Comparison of ENCODE assay signal across 19 cellular contexts in the genomic region with DNA sequence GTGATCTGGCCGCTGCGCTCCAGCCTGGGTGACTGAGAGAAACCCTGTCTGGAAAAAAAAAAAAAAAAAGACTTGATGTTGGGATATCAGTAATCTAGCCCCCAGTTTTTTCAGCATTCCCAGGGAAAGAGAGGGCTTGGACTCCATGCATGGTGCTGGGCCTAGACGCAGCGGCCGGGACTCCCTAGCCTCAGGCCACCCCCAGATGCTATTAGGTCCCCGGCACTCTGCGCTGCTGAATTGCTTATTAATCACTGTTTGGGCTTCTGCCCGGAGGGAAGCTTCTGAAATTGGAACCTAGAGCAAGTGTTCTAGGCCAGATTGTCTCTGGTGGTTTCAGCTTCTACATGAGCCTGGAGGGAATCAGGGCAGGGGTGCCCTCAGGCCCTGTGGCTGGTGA. TPM values are rescaled to one million over a fixed set of nuclear protein-coding genes. Genes with fewer than 3 reads are reported as not detected.
"Had no signal": no experiment of that assay in that cellular context is flagged by ENCODE, and none has a peak within 500 bp of the region (broad histone marks: within the 10 kb centered on the region; RNA-seq: fewer than 3 reads in every experiment).

No MANE protein-coding gene starts in this region.

- H3K36me3 ChIP-seq: gastrocnemius medialis, uterus had no signal

- H3K4me3 ChIP-seq: body of pancreas, gastrocnemius medialis, heart right ventricle, uterus had no signal

- H3K4me1 ChIP-seq: gastrocnemius medialis had no signal

- H3K9me3 ChIP-seq: body of pancreas, gastrocnemius medialis, heart right ventricle, uterus had no signal

- H3K27me3 ChIP-seq: body of pancreas, gastrocnemius medialis, heart right ventricle, uterus had no signal

- H3K27ac ChIP-seq: body of pancreas, gastrocnemius medialis, uterus had no signal

- DNase-seq: activated CD4-positive, alpha-beta T cell treated with anti-CD3 and anti-CD28 coated beads for 4 hours; activated CD8-positive, alpha-beta T cell treated with anti-CD3 and anti-CD28 coated beads for 36 hours; activated effector memory CD4-positive, alpha-beta T cell treated with anti-CD3 and anti-CD28 coated beads, Interleukin-2, amount 50 U/mL, for 16 hours; activated T-cell treated with anti-CD3 and anti-CD28 coated beads, Interleukin-2, amount 50 U/mL, for 48 hours; amniotic stem cell; body of pancreas; cortex of kidney; effector memory CD4-positive, alpha-beta T cell; gastrocnemius medialis; heart right ventricle; left colon; stimulated activated CD4-positive, alpha-beta T cell treated with anti-CD3 and anti-CD28 coated beads, Interleukin-12 subunit alpha, Interleukin-12 subunit beta, amount 100 ng/mL, for 4 hours; stimulated activated CD4-positive, alpha-beta T cell treated with anti-CD3 and anti-CD28 coated beads, Interleukin-2, amount 100 ng/mL, for 24 hours; T-helper 17 cell; uterus had no signal

RNA-seq across cellular contexts. Expression of a gene that starts 39.0 kb away (rescaled TPM):
- total RNA-seq: activated CD8-positive, alpha-beta T cell treated with anti-CD3 and anti-CD28 coated beads for 36 hours; fibroblast of lung; neural crest cell; T-helper 17 cell had no signal
- polyA plus RNA-seq: fibroblast of lung had no signal

RNA-seq across cellular contexts. Expression of a gene that starts 50.7 kb away (rescaled TPM):
- total RNA-seq: fibroblast of lung, gastrocnemius medialis, lung microvascular endothelial cell, osteocyte had no signal
- polyA plus RNA-seq: fibroblast of lung had no signal
